In genomic region chrX:116010939-116011338, GRCh38 we compare ENCODE assay signal across 1 cellular context.
TF ChIP-seq lines count a peak whose summit lies in the region.

No MANE protein-coding gene starts in this region.

TF ChIP-seq in WTC11, 78 proteins besides CTCF, POLR2A, EP300 and RAD21 (continued from another document):
- no peak for TF ChIP-seq E2F5 (CRISPR knock-in tag; IDR thresholded peaks at IDR 0.05)
- no peak for TF ChIP-seq OVOL2 (CRISPR knock-in tag; IDR thresholded peaks at IDR 0.05; ENCODE audit: borderline replicate concordance)
- no peak for TF ChIP-seq SP1 (CRISPR knock-in tag; conservative IDR thresholded peaks at IDR 0.05)
TF ChIP-seq in WTC11: peak in this region for 0.
